ENCODE assay signal across 1 cellular context in the genomic region with DNA sequence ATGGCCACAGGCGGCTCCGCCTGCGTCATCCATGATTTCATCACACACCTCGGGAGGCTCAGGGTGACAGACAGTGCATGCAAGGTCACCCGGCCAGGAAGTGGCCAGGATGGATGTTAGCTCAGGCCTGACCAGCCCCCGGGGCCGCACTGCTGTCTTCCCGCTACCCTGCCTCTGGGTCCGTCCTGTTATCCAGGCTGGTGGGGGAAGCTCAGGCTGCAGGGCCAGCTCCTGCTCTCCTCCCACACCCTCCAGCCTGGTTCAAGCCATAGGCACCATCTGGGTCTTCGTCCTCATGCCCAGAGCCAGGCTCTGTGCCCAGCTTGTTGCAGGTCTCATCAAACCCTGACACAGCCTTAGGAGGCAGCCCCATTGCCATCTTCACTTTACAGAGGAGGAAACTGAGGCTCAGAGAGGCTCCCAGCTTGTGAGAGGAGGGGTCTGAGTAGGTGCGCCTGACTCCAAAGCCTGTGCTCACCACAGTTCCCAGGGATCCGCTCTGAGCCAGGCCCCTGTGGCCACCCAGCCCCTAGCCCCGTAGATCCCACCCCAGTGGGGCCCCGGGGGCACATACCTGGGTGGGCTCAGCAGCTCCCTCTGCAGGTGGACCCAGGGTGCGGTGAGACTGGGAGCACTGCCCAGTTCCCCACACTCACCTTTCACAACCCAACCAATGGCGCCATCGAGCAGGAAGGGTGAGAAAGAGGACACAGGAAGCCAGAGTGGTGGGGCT.
TF ChIP-seq lines count a peak whose summit lies in the region.

No MANE protein-coding gene starts in this region.

TF ChIP-seq in K562, 482 proteins besides CTCF, POLR2A, EP300 and RAD21 (continued from another document and continues in another):
- TF ChIP-seq, protein P1, sequence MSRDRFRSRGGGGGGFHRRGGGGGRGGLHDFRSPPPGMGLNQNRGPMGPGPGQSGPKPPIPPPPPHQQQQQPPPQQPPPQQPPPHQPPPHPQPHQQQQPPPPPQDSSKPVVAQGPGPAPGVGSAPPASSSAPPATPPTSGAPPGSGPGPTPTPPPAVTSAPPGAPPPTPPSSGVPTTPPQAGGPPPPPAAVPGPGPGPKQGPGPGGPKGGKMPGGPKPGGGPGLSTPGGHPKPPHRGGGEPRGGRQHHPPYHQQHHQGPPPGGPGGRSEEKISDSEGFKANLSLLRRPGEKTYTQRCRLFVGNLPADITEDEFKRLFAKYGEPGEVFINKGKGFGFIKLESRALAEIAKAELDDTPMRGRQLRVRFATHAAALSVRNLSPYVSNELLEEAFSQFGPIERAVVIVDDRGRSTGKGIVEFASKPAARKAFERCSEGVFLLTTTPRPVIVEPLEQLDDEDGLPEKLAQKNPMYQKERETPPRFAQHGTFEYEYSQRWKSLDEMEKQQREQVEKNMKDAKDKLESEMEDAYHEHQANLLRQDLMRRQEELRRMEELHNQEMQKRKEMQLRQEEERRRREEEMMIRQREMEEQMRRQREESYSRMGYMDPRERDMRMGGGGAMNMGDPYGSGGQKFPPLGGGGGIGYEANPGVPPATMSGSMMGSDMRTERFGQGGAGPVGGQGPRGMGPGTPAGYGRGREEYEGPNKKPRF (IDR thresholded peaks at IDR 0.05; ENCODE audit: low read depth, low read length): no peak
- TF ChIP-seq ZNF133 (CRISPR knock-in tag; IDR thresholded peaks at IDR 0.05): no peak
- TF ChIP-seq, protein P2, sequence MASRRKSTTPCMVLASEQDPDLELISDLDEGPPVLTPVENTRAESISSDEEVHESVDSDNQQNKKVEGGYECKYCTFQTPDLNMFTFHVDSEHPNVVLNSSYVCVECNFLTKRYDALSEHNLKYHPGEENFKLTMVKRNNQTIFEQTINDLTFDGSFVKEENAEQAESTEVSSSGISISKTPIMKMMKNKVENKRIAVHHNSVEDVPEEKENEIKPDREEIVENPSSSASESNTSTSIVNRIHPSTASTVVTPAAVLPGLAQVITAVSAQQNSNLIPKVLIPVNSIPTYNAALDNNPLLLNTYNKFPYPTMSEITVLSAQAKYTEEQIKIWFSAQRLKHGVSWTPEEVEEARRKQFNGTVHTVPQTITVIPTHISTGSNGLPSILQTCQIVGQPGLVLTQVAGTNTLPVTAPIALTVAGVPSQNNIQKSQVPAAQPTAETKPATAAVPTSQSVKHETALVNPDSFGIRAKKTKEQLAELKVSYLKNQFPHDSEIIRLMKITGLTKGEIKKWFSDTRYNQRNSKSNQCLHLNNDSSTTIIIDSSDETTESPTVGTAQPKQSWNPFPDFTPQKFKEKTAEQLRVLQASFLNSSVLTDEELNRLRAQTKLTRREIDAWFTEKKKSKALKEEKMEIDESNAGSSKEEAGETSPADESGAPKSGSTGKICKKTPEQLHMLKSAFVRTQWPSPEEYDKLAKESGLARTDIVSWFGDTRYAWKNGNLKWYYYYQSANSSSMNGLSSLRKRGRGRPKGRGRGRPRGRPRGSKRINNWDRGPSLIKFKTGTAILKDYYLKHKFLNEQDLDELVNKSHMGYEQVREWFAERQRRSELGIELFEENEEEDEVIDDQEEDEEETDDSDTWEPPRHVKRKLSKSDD (conservative IDR thresholded peaks at IDR 0.05; ENCODE audit: low read length): no peak
- TF ChIP-seq, protein P3, sequence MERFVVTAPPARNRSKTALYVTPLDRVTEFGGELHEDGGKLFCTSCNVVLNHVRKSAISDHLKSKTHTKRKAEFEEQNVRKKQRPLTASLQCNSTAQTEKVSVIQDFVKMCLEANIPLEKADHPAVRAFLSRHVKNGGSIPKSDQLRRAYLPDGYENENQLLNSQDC (CRISPR knock-in tag; IDR thresholded peaks at IDR 0.05): no peak
- TF ChIP-seq TAF15 (IDR thresholded peaks at IDR 0.05; ENCODE audit: low read depth, low read length): no peak
- TF ChIP-seq DMBX1 (CRISPR knock-in tag; IDR thresholded peaks at IDR 0.05; ENCODE audit: borderline replicate concordance): 0 out of 2 replicates have a peak, but pooled peaks have one; percentile 56
- no peak for TF ChIP-seq MCM3 (IDR thresholded peaks at IDR 0.05)
- no peak for TF ChIP-seq KAT2B (IDR thresholded peaks at IDR 0.05; ENCODE audit: low read depth, low read length)
- no peak for TF ChIP-seq XRCC5 (IDR thresholded peaks at IDR 0.05; ENCODE audit: low read depth, low read length)
- no peak for TF ChIP-seq THRAP3 (IDR thresholded peaks at IDR 0.05; ENCODE audit: borderline replicate concordance)
- TF ChIP-seq CHCHD3 (CRISPR knock-in tag; IDR thresholded peaks at IDR 0.05): no peak
- TF ChIP-seq, protein P4, sequence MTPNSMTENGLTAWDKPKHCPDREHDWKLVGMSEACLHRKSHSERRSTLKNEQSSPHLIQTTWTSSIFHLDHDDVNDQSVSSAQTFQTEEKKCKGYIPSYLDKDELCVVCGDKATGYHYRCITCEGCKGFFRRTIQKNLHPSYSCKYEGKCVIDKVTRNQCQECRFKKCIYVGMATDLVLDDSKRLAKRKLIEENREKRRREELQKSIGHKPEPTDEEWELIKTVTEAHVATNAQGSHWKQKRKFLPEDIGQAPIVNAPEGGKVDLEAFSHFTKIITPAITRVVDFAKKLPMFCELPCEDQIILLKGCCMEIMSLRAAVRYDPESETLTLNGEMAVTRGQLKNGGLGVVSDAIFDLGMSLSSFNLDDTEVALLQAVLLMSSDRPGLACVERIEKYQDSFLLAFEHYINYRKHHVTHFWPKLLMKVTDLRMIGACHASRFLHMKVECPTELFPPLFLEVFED (CRISPR knock-in tag; conservative IDR thresholded peaks at IDR 0.05): no peak
- TF ChIP-seq, protein P5, sequence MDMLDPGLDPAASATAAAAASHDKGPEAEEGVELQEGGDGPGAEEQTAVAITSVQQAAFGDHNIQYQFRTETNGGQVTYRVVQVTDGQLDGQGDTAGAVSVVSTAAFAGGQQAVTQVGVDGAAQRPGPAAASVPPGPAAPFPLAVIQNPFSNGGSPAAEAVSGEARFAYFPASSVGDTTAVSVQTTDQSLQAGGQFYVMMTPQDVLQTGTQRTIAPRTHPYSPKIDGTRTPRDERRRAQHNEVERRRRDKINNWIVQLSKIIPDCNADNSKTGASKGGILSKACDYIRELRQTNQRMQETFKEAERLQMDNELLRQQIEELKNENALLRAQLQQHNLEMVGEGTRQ (CRISPR knock-in tag; IDR thresholded peaks at IDR 0.05): no peak
- TF ChIP-seq ZNF431 (CRISPR knock-in tag; IDR thresholded peaks at IDR 0.05): no peak
- TF ChIP-seq MTA1 (IDR thresholded peaks at IDR 0.05; ENCODE audit: borderline replicate concordance): peak; percentile 49; the same call in 1 of the 2 replicates
- no peak for TF ChIP-seq HDGF (IDR thresholded peaks at IDR 0.05)
- peak; percentile 79 for TF ChIP-seq GABPA (tag; conservative IDR thresholded peaks at IDR 0.05; ENCODE audit: low read depth)
- TF ChIP-seq CREBBP (IDR thresholded peaks at IDR 0.05; ENCODE audit: low read depth, low read length): no peak
- TF ChIP-seq ZNF644 (tag; IDR thresholded peaks at IDR 0.05; ENCODE audit: low read depth): peak; percentile 74; the same call in 1 of the 2 replicates
- no peak for TF ChIP-seq STAG1 (CRISPR knock-in tag; IDR thresholded peaks at IDR 0.05; ENCODE audit: borderline replicate concordance)
- TF ChIP-seq, protein P6, sequence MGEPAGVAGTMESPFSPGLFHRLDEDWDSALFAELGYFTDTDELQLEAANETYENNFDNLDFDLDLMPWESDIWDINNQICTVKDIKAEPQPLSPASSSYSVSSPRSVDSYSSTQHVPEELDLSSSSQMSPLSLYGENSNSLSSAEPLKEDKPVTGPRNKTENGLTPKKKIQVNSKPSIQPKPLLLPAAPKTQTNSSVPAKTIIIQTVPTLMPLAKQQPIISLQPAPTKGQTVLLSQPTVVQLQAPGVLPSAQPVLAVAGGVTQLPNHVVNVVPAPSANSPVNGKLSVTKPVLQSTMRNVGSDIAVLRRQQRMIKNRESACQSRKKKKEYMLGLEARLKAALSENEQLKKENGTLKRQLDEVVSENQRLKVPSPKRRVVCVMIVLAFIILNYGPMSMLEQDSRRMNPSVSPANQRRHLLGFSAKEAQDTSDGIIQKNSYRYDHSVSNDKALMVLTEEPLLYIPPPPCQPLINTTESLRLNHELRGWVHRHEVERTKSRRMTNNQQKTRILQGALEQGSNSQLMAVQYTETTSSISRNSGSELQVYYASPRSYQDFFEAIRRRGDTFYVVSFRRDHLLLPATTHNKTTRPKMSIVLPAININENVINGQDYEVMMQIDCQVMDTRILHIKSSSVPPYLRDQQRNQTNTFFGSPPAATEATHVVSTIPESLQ (CRISPR knock-in tag; IDR thresholded peaks at IDR 0.05): no peak
- no peak for TF ChIP-seq RHOXF2B (CRISPR knock-in tag; conservative IDR thresholded peaks at IDR 0.05)
- TF ChIP-seq SRF (CRISPR knock-in tag; IDR thresholded peaks at IDR 0.05): peak in 1 of 2 experiments; percentile 57; a peak in 1 of 4 replicates
- TF ChIP-seq ZNF764 (CRISPR knock-in tag; IDR thresholded peaks at IDR 0.05; ENCODE audit: low read depth): no peak
- TF ChIP-seq NR2C1 (IDR thresholded peaks at IDR 0.05): no peak
- TF ChIP-seq NR2C1 (tag; IDR thresholded peaks at IDR 0.05): peak; percentile 84
- peak; percentile 44 for TF ChIP-seq NFE2 (IDR thresholded peaks at IDR 0.05; ENCODE audit: low read depth)
- peak; percentile 39; the same call in 1 of the 2 replicates for TF ChIP-seq GABPB1 (CRISPR knock-in tag; IDR thresholded peaks at IDR 0.05)
- TF ChIP-seq ZNF717 (CRISPR knock-in tag; IDR thresholded peaks at IDR 0.05): no peak
- no peak; the same call in 1 of the 2 replicates for TF ChIP-seq PML (IDR thresholded peaks at IDR 0.05; ENCODE audit: low read length)
- TF ChIP-seq SAFB (IDR thresholded peaks at IDR 0.05; ENCODE audit: borderline replicate concordance, low read depth, low read length): no peak
- TF ChIP-seq, protein P7, sequence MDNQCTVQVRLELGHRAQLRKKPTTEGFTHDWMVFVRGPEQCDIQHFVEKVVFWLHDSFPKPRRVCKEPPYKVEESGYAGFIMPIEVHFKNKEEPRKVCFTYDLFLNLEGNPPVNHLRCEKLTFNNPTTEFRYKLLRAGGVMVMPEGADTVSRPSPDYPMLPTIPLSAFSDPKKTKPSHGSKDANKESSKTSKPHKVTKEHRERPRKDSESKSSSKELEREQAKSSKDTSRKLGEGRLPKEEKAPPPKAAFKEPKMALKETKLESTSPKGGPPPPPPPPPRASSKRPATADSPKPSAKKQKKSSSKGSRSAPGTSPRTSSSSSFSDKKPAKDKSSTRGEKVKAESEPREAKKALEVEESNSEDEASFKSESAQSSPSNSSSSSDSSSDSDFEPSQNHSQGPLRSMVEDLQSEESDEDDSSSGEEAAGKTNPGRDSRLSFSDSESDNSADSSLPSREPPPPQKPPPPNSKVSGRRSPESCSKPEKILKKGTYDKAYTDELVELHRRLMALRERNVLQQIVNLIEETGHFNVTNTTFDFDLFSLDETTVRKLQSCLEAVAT (IDR thresholded peaks at IDR 0.05): no peak
- no peak for TF ChIP-seq ZNF785 (CRISPR knock-in tag; IDR thresholded peaks at IDR 0.05)
- TF ChIP-seq TAL1 (IDR thresholded peaks at IDR 0.05): no peak
- no peak for TF ChIP-seq SP1 (CRISPR knock-in tag; IDR thresholded peaks at IDR 0.05)
- TF ChIP-seq, protein P8, sequence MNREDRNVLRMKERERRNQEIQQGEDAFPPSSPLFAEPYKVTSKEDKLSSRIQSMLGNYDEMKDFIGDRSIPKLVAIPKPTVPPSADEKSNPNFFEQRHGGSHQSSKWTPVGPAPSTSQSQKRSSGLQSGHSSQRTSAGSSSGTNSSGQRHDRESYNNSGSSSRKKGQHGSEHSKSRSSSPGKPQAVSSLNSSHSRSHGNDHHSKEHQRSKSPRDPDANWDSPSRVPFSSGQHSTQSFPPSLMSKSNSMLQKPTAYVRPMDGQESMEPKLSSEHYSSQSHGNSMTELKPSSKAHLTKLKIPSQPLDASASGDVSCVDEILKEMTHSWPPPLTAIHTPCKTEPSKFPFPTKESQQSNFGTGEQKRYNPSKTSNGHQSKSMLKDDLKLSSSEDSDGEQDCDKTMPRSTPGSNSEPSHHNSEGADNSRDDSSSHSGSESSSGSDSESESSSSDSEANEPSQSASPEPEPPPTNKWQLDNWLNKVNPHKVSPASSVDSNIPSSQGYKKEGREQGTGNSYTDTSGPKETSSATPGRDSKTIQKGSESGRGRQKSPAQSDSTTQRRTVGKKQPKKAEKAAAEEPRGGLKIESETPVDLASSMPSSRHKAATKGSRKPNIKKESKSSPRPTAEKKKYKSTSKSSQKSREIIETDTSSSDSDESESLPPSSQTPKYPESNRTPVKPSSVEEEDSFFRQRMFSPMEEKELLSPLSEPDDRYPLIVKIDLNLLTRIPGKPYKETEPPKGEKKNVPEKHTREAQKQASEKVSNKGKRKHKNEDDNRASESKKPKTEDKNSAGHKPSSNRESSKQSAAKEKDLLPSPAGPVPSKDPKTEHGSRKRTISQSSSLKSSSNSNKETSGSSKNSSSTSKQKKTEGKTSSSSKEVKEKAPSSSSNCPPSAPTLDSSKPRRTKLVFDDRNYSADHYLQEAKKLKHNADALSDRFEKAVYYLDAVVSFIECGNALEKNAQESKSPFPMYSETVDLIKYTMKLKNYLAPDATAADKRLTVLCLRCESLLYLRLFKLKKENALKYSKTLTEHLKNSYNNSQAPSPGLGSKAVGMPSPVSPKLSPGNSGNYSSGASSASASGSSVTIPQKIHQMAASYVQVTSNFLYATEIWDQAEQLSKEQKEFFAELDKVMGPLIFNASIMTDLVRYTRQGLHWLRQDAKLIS (CRISPR knock-in tag; IDR thresholded peaks at IDR 0.05): no peak
- TF ChIP-seq SIX5 (IDR thresholded peaks at IDR 0.05; ENCODE audit: borderline replicate concordance in 1 of 2, insufficient read depth in 1 of 2, low read depth in 1 of 2, low read length in 2 of 2): no peak
- TF ChIP-seq ZNF830 (CRISPR knock-in tag; IDR thresholded peaks at IDR 0.05): no peak
- no peak for TF ChIP-seq RBM15 (IDR thresholded peaks at IDR 0.05; ENCODE audit: insufficient read depth, low read length)
- no peak for TF ChIP-seq HOXB6 (CRISPR knock-in tag; IDR thresholded peaks at IDR 0.05; ENCODE audit: borderline replicate concordance)
- TF ChIP-seq JUN (IDR thresholded peaks at IDR 0.05; ENCODE audit: borderline replicate concordance, low read depth, low read length): peak; percentile 94
- peak; percentile 94; the same call in 1 of the 2 replicates for TF ChIP-seq JUN (CRISPR knock-in tag; IDR thresholded peaks at IDR 0.05; ENCODE audit: borderline replicate concordance)
- TF ChIP-seq NFIC (IDR thresholded peaks at IDR 0.05): 0 out of 2 replicates have a peak, but pooled peaks have one; percentile 5
- TF ChIP-seq CREM (IDR thresholded peaks at IDR 0.05; ENCODE audit: low read depth): peak; percentile 97
- 0 out of 2 replicates have a peak, but pooled peaks have one; percentile 23 for TF ChIP-seq RBM14 (IDR thresholded peaks at IDR 0.05; ENCODE audit: borderline replicate concordance, insufficient read depth, low read depth, low read length)
- no peak for TF ChIP-seq ZNF561 (CRISPR knock-in tag; conservative IDR thresholded peaks at IDR 0.05)
- TF ChIP-seq, protein P9, sequence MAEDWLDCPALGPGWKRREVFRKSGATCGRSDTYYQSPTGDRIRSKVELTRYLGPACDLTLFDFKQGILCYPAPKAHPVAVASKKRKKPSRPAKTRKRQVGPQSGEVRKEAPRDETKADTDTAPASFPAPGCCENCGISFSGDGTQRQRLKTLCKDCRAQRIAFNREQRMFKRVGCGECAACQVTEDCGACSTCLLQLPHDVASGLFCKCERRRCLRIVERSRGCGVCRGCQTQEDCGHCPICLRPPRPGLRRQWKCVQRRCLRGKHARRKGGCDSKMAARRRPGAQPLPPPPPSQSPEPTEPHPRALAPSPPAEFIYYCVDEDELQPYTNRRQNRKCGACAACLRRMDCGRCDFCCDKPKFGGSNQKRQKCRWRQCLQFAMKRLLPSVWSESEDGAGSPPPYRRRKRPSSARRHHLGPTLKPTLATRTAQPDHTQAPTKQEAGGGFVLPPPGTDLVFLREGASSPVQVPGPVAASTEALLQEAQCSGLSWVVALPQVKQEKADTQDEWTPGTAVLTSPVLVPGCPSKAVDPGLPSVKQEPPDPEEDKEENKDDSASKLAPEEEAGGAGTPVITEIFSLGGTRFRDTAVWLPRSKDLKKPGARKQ (CRISPR knock-in tag; IDR thresholded peaks at IDR 0.05): no peak
- no peak for TF ChIP-seq CBX2 (IDR thresholded peaks at IDR 0.05; ENCODE audit: insufficient read depth, low read length, poor library complexity, severe bottlenecking)
